Comparison of ENCODE assay signal across 29 cellular contexts in genomic region chr4:114900934-114901333, GRCh38.
DNase-seq lines count a peak whose midpoint lies in the region; ATAC-seq, FAIRE-seq and TF ChIP-seq lines count a peak whose summit lies in the region.
"Had no signal": no experiment of that assay in that cellular context is flagged by ENCODE, and none has a peak within 500 bp of the region (broad histone marks: within the 10 kb centered on the region; RNA-seq: fewer than 3 reads in every experiment).

No MANE protein-coding gene starts in this region.

- POLR2A ChIA-PET in HepG2 (lab: Yijun Ruan, JAX): no interaction called here

- 2% methylated on average over 4 of the region's 4 CpGs for WGBS in HepG2 (ENCODE audit: low lambda C conversion rate)
- WGBS in right lobe of liver (ENCODE audit: insufficient coverage, low coverage, low lambda C conversion rate, missing lambda C conversion rate): 49% methylated on average over 4 of the region's 4 CpGs

- TF ChIP-seq RAD21 in HepG2 (CRISPR knock-in tag; IDR thresholded peaks at IDR 0.05): no peak

- no TSS peak for BruUV-seq in HepG2 (replicated peaks; lab: Mats Ljungman, UMichigan)

- TF ChIP-seq CTCF in HepG2 (CRISPR knock-in tag; IDR thresholded peaks at IDR 0.05): no peak
- no peak for TF ChIP-seq CTCF in right lobe of liver (IDR thresholded peaks at IDR 0.05)

- H3K36me3 ChIP-seq in HepG2 (replicated peaks in 1 of 2; ENCODE audit: control insufficient read depth in 1 of 2, insufficient read depth in 2 of 2, low read length in 2 of 2) (no peaks in the 10 kb centered on the region), right lobe of liver (no peaks in the 10 kb centered on the region)
- H3K36me3 ChIP-seq: BE2C; BLaER1; BLaER1 treated with 17β-estradiol and CSF1 and Interleukin-3, amounts not matched to agents 10 nM and 100 nM had no signal

- ATAC-seq in HepG2: no peak
- no peak for ATAC-seq in right lobe of liver
- ATAC-seq: A549; CD8-positive, alpha-beta T cell had no signal

- H3K4me3 ChIP-seq in HepG2 (replicated peaks in 1 of 3; ENCODE audit: insufficient read depth in 1 of 3, low read depth in 2 of 3, low read length in 3 of 3): no peak overlapping the region
- no peak overlapping the region for H3K4me3 ChIP-seq in right lobe of liver
- H3K4me3 ChIP-seq: A549; BLaER1; BLaER1 treated with 17β-estradiol and CSF1 and Interleukin-3, amounts not matched to agents 10 nM and 100 nM had no signal

- no peak for DNase-seq in HepG2 (ENCODE audit: low spot score)
- no peak for DNase-seq in right lobe of liver
- DNase-seq: 8988T; ACHN; AML-193; BE2C; C1 segment of cervical spinal cord; Caco-2; Calu3; CD4-positive, alpha-beta memory T cell; CD4-positive, alpha-beta T cell; CD4-positive, CD25-positive, alpha-beta regulatory T cell; CD8-positive, alpha-beta memory T cell; CD8-positive, alpha-beta T cell; COR-L47; DMS 273 treated with DMSO at 0.1 percent for 48 hours; DMS153; DMS53; DMS79; DMS79 treated with DMSO at 0.1 percent for 48 hours; DND-41; EL had no signal

- TF ChIP-seq POLR2A in HepG2 (IDR thresholded peaks at IDR 0.05; ENCODE audit: insufficient read depth in 1 of 2, low read depth in 2 of 2, low read length in 2 of 2) (no peak), right lobe of liver (IDR thresholded peaks at IDR 0.05) (no peak)

- H3K4me2 ChIP-seq in HepG2 (ENCODE audit: low read depth, low read length): no peak overlapping the region
- H3K4me2 ChIP-seq: A549; BLaER1; BLaER1 treated with 17β-estradiol and CSF1 and Interleukin-3, amounts not matched to agents 10 nM and 100 nM had no signal

- no peak overlapping the region for H2AFZ ChIP-seq in HepG2 (ENCODE audit: low read length)

- H3K9me3 ChIP-seq in HepG2 (ENCODE audit: low read length) (no peaks in the 10 kb centered on the region), right lobe of liver (no peaks in the 10 kb centered on the region)
- H3K9me3 ChIP-seq: A549; BE2C; BLaER1; BLaER1 treated with 17β-estradiol and CSF1 and Interleukin-3, amounts not matched to agents 10 nM and 100 nM; Caco-2 had no signal

- H3K27ac ChIP-seq in HepG2 (ENCODE audit: extremely low read length, insufficient read depth, low read length) (no peak overlapping the region), right lobe of liver (no peak overlapping the region)
- H3K27ac ChIP-seq: 22Rv1; A549; BLaER1; BLaER1 treated with 17β-estradiol and CSF1 and Interleukin-3, amounts not matched to agents 10 nM and 100 nM; C4-2B had no signal

- no peaks in the 10 kb centered on the region for H3K79me2 ChIP-seq in HepG2 (ENCODE audit: insufficient read depth, low read length)

- FAIRE-seq in HepG2 (lab: Jason Lieb, UNC): no peak
- FAIRE-seq: A204.1, A549, D721Med had no signal

- H3K27me3 ChIP-seq in HepG2 (ENCODE audit: control insufficient read depth in 1 of 2, insufficient read depth in 2 of 2, low read length in 2 of 2) (no peaks in the 10 kb centered on the region), right lobe of liver (no peaks in the 10 kb centered on the region)
- H3K27me3 ChIP-seq: BE2C; BLaER1; BLaER1 treated with 17β-estradiol and CSF1 and Interleukin-3, amounts not matched to agents 10 nM and 100 nM had no signal

- in situ Hi-C loops in HepG2 (cut with HindIII; ENCODE audit: extremely low pct_ligation_motif_present, low pct_unique_long_range_greater_than_20kb): no loop called here

- TF ChIP-seq EP300 in HepG2 (IDR thresholded peaks at IDR 0.05; ENCODE audit: low read depth in 2 of 2, low read length in 2 of 2) (no peak), HepG2 (CRISPR knock-in tag; IDR thresholded peaks at IDR 0.05; ENCODE audit: borderline replicate concordance) (no peak)

- H3K9ac ChIP-seq in HepG2 (ENCODE audit: insufficient read depth, low read depth, low read length): no peak overlapping the region
- H3K9ac ChIP-seq: BLaER1; BLaER1 treated with 17β-estradiol and CSF1 and Interleukin-3, amounts not matched to agents 10 nM and 100 nM had no signal

- intact Hi-C loops in HepG2 (cut with micrococcal nuclease; ENCODE audit: unreplicated experiment): no loop called here
- intact Hi-C loops in right lobe of liver (cut with DNase I): no loop called here

- no peaks in the 10 kb centered on the region for H4K20me1 ChIP-seq in HepG2 (ENCODE audit: insufficient read depth, low read length)
- H4K20me1 ChIP-seq: BLaER1; BLaER1 treated with 17β-estradiol and CSF1 and Interleukin-3, amounts not matched to agents 10 nM and 100 nM had no signal

- H3K4me1 ChIP-seq in HepG2 (ENCODE audit: insufficient read depth, low read length) (no peaks in the 10 kb centered on the region), right lobe of liver (no peaks in the 10 kb centered on the region)
- H3K4me1 ChIP-seq: A549; BE2C; BLaER1; BLaER1 treated with 17β-estradiol and CSF1 and Interleukin-3, amounts not matched to agents 10 nM and 100 nM; Caco-2 had no signal

- CTCF ChIA-PET in HepG2 (lab: Yijun Ruan, JAX; ENCODE audit: low intra/inter-chr PET ratio, low total read pairs): no interaction called here

TF ChIP-seq in HepG2, 621 proteins besides CTCF, POLR2A, EP300 and RAD21:
- TF ChIP-seq CREB1 (IDR thresholded peaks at IDR 0.05) (peak; percentile 70), CREB1 (CRISPR knock-in tag; IDR thresholded peaks at IDR 0.05) (no peak), ZNF292 (CRISPR knock-in tag; IDR thresholded peaks at IDR 0.05; ENCODE audit: borderline replicate concordance, low read depth) (no peak), NFRKB (IDR thresholded peaks at IDR 0.05) (no peak), ZBTB39 (CRISPR knock-in tag; IDR thresholded peaks at IDR 0.05) (no peak), ATF7 (IDR thresholded peaks at IDR 0.05) (peak; percentile 67), ATF7 (CRISPR knock-in tag; IDR thresholded peaks at IDR 0.05) (no peak), NR2F1 (CRISPR knock-in tag; IDR thresholded peaks at IDR 0.05) (no peak), IRF2 (CRISPR knock-in tag; IDR thresholded peaks at IDR 0.05) (no peak), YEATS4 (CRISPR knock-in tag; IDR thresholded peaks at IDR 0.05; ENCODE audit: borderline replicate concordance) (no peak), SRF (IDR thresholded peaks at IDR 0.05; ENCODE audit: low read depth, low read length) (no peak), RFX1 (IDR thresholded peaks at IDR 0.05) (no peak)
- TF ChIP-seq, protein P1, sequence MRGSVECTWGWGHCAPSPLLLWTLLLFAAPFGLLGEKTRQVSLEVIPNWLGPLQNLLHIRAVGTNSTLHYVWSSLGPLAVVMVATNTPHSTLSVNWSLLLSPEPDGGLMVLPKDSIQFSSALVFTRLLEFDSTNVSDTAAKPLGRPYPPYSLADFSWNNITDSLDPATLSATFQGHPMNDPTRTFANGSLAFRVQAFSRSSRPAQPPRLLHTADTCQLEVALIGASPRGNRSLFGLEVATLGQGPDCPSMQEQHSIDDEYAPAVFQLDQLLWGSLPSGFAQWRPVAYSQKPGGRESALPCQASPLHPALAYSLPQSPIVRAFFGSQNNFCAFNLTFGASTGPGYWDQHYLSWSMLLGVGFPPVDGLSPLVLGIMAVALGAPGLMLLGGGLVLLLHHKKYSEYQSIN (CRISPR knock-in tag; IDR thresholded peaks at IDR 0.05; ENCODE audit: borderline replicate concordance): no peak
